ENCODE assay signal across 10 cellular contexts in genomic region chr3:136546718-136547117, GRCh38.
DNase-seq lines count a peak whose midpoint lies in the region; ATAC-seq and TF ChIP-seq lines count a peak whose summit lies in the region.
"Had no signal": no experiment of that assay in that cellular context is flagged by ENCODE, and none has a peak within 500 bp of the region (broad histone marks: within the 10 kb centered on the region; RNA-seq: fewer than 3 reads in every experiment).

No MANE protein-coding gene starts in this region.

- intact Hi-C loops in colonic mucosa (cut with DNase I) = loop anchor here (10.0 kb wide), 1 partner anchor 472 kb away; no protein-coding TSS in a partner anchor

- peak; percentile 33 for TF ChIP-seq CTCF in DND-41 (IDR thresholded peaks at IDR 0.05; ENCODE audit: borderline replicate concordance, extremely low read depth, low read length, poor library complexity, severe bottlenecking)
- 0 out of 2 replicates have a peak, but pooled peaks have one; percentile 31 for TF ChIP-seq CTCF in KMS-11 (conservative IDR thresholded peaks at IDR 0.05; ENCODE audit: low read depth, low read length)
- no peak for TF ChIP-seq CTCF in colonic mucosa (IDR thresholded peaks at IDR 0.05)
- no peak for TF ChIP-seq CTCF in tibial nerve (IDR thresholded peaks at IDR 0.05)

- TF ChIP-seq EP300 in tibial nerve (IDR thresholded peaks at IDR 0.05) = no peak

- no peak overlapping the region for H3K4me3 ChIP-seq in DND-41 (ENCODE audit: low read depth in 1 of 2, low read length in 2 of 2)
- no peak overlapping the region for H3K4me3 ChIP-seq in KMS-11 (IDR thresholded peaks at IDR 0.05; ENCODE audit: insufficient read depth, low read depth, low read length)
- no peak overlapping the region for H3K4me3 ChIP-seq in colonic mucosa
- no peak overlapping the region for H3K4me3 ChIP-seq in tibial nerve
- H3K4me3 ChIP-seq: body of pancreas had no signal

- no peak for TF ChIP-seq POLR2A in tibial nerve (IDR thresholded peaks at IDR 0.05)

- H3K4me1 ChIP-seq in DND-41 (ENCODE audit: insufficient read depth, low read length) = no peaks in the 10 kb centered on the region; the same call in 1 of the 2 replicates
- peaks cover 17% of the 10 kb centered on the region for H3K4me1 ChIP-seq in KMS-11 (ENCODE audit: low read depth, poor library complexity, severe bottlenecking)
- no peaks in the 10 kb centered on the region for H3K4me1 ChIP-seq in colonic mucosa
- H3K4me1 ChIP-seq in tibial nerve = peaks cover 0 to 4% (median 0%) of the 10 kb centered on the region in 4 donors

- H3K4me2 ChIP-seq in DND-41 (ENCODE audit: insufficient read depth, low read length) = no peak overlapping the region
- no peak overlapping the region for H3K4me2 ChIP-seq in KMS-11

- H3K27me3 ChIP-seq in DND-41 (ENCODE audit: insufficient read depth, low read length, poor library complexity) (no peaks in the 10 kb centered on the region), KMS-11 (ENCODE audit: insufficient read depth, low read depth) (no peaks in the 10 kb centered on the region), colonic mucosa (no peaks in the 10 kb centered on the region), tibial nerve (no peaks in the 10 kb centered on the region)
- H3K27me3 ChIP-seq: body of pancreas had no signal

- no peak overlapping the region for H2AFZ ChIP-seq in DND-41 (ENCODE audit: low read depth, low read length)
- no peak overlapping the region for H2AFZ ChIP-seq in KMS-11 (ENCODE audit: low read depth)

- H3K9me3 ChIP-seq in DND-41 (ENCODE audit: insufficient read depth, low read length, severe bottlenecking) (no peaks in the 10 kb centered on the region), colonic mucosa (no peaks in the 10 kb centered on the region), tibial nerve (no peaks in the 10 kb centered on the region)
- H3K9me3 ChIP-seq: body of pancreas had no signal

- H3K27ac ChIP-seq in DND-41 (ENCODE audit: low read length) (no peak overlapping the region), KMS-11 (no peak overlapping the region), colonic mucosa (no peak overlapping the region), tibial nerve (no peak overlapping the region)
- H3K27ac ChIP-seq: body of pancreas had no signal

- H4K20me1 ChIP-seq in DND-41 (ENCODE audit: insufficient read depth, low read length) (no peaks in the 10 kb centered on the region; the same call in 1 of the 2 replicates), KMS-11 (ENCODE audit: insufficient read depth) (no peaks in the 10 kb centered on the region)

- peaks cover 17% of the 10 kb centered on the region; the same call in 1 of the 2 replicates for H3K36me3 ChIP-seq in DND-41 (ENCODE audit: insufficient read depth, low read length)
- H3K36me3 ChIP-seq in KMS-11 (ENCODE audit: insufficient read depth) = no peaks in the 10 kb centered on the region
- H3K36me3 ChIP-seq in colonic mucosa = no peaks in the 10 kb centered on the region
- peaks cover 0 to 3% (median 0%) of the 10 kb centered on the region in 3 donors for H3K36me3 ChIP-seq in tibial nerve

- H3K79me2 ChIP-seq in DND-41 (ENCODE audit: insufficient read depth, low read length) = peaks cover 21% of the 10 kb centered on the region
- H3K79me2 ChIP-seq in KMS-11 (ENCODE audit: insufficient read depth, low read depth) = no peaks in the 10 kb centered on the region

- ATAC-seq in DND-41 (ENCODE audit: insufficient read depth, low read depth) (peak; percentile 60; the same call in 1 of the 3 replicates), HG03565 (IDR thresholded peaks at IDR 0.05; ENCODE audit: unreplicated experiment) (no peak), GM21390 (IDR thresholded peaks at IDR 0.05; ENCODE audit: unreplicated experiment) (no peak)
- ATAC-seq: body of pancreas had no signal

- H3K9ac ChIP-seq in DND-41 (ENCODE audit: low read depth, low read length) (no peak overlapping the region), KMS-11 (no peak overlapping the region), colonic mucosa (ENCODE audit: low read depth in 2 of 2, low read length in 2 of 2) (no peak overlapping the region)

- DNase-seq in DND-41 (no peak), amniotic epithelial cell (ENCODE audit: low read depth) (peak; percentile 17), left kidney (ENCODE audit: low read depth, low spot score) (peak; percentile 34), colonic mucosa (no peak), tibial nerve (ENCODE audit: low spot score in 2 of 2) (no peak)
- DNase-seq: body of pancreas, SHP77 treated with DMSO at 0.1 percent for 48 hours had no signal

Comparison
In these comparisons a context has a peak if more than half of its experiments do, and no peak if none do; other contexts are left out.
1. DNase-seq: peak in amniotic epithelial cell (single experiment) and left kidney (single experiment); none in DND-41 (single experiment), colonic mucosa (single experiment) and tibial nerve (0 of 2).
2. CTCF ChIP-seq: peak in DND-41 (single experiment) and KMS-11 (single experiment); none in colonic mucosa (single experiment) and tibial nerve (0 of 5).